7 cellular contexts compared by ENCODE assay signal in genomic region chr6:134235334-134235733, GRCh38.
A peak's percentile ranks its signal among the peaks of the same experiment; 100 is the strongest.
DNase-seq lines count a peak whose midpoint lies in the region; ATAC-seq and TF ChIP-seq lines count a peak whose summit lies in the region.
"Not testable (repeated sequence)": the region's sequence is repeated elsewhere in the genome, so short reads cannot be mapped to it uniquely, and the experiment has no call there.

No MANE protein-coding gene starts in this region.

- H3K27ac Mint-ChIP-seq in activated CD4-positive, alpha-beta T cell treated with anti-CD3 and anti-CD28 coated beads for 36 hours: peak overlapping the region; percentile 77
- H3K27ac Mint-ChIP-seq in activated T-helper 1 cell treated with anti-CD3 and anti-CD28 coated beads, Interleukin-12 subunit alpha, Interleukin-12 subunit beta, Interleukin-2, Interleukin-4 antibody, amounts not matched to agents 30 ng/mL and 10 ng/mL and 1 ng/mL, durations not matched to agents 14 hours and 24 hours and 36 hours: peak overlapping the region; percentile 85
- peak overlapping the region; percentile 84 for H3K27ac Mint-ChIP-seq in activated naive CD8-positive, alpha-beta T cell treated with anti-CD3 and anti-CD28 coated beads, Interleukin-2, amount 50 U/mL, for 24 hours
- peak overlapping the region; percentile 88 for H3K27ac Mint-ChIP-seq in stimulated activated effector memory CD8-positive, alpha-beta T cell treated with anti-CD3 and anti-CD28 coated beads, Interleukin-12 subunit alpha, Interleukin-12 subunit beta, amount 100 ng/mL, for 72 hours

- intact Hi-C loops in activated CD4-positive, alpha-beta T cell treated with anti-CD3 and anti-CD28 coated beads for 36 hours (cut with DNase I, micrococcal nuclease): loop anchor here in 1 of 2 experiments (5.0 kb wide), 1 partner anchor 742 kb away; no protein-coding TSS in a partner anchor
- intact Hi-C loops in activated T-helper 1 cell treated with anti-CD3 and anti-CD28 coated beads, Interleukin-12 subunit alpha, Interleukin-12 subunit beta, Interleukin-2, Interleukin-4 antibody, amounts not matched to agents 30 ng/mL and 10 ng/mL and 1 ng/mL, durations not matched to agents 14 hours and 24 hours and 36 hours (cut with micrococcal nuclease); left lung (cut with DNase I): not testable (repeated sequence)

- not testable (repeated sequence) for H3K9me3 Mint-ChIP-seq in activated CD4-positive, alpha-beta T cell treated with anti-CD3 and anti-CD28 coated beads for 36 hours (ENCODE audit: low read depth); activated T-helper 1 cell treated with anti-CD3 and anti-CD28 coated beads, Interleukin-12 subunit alpha, Interleukin-12 subunit beta, Interleukin-2, Interleukin-4 antibody, amounts not matched to agents 30 ng/mL and 10 ng/mL and 1 ng/mL, durations not matched to agents 14 hours and 24 hours and 36 hours; activated naive CD8-positive, alpha-beta T cell treated with anti-CD3 and anti-CD28 coated beads, Interleukin-2, amount 50 U/mL, for 24 hours; stimulated activated effector memory CD8-positive, alpha-beta T cell treated with anti-CD3 and anti-CD28 coated beads, Interleukin-12 subunit alpha, Interleukin-12 subunit beta, amount 100 ng/mL, for 72 hours

- POLR2A ChIA-PET in activated CD4-positive, alpha-beta T cell treated with anti-CD3 and anti-CD28 coated beads for 36 hours (lab: Charles Lee): not testable (repeated sequence)

- not testable (repeated sequence) for TF ChIP-seq CTCF in DOHH2 (IDR thresholded peaks at IDR 0.05; ENCODE audit: low read depth, low read length, poor library complexity, severe bottlenecking); OCI-LY3 (IDR thresholded peaks at IDR 0.05; ENCODE audit: low read depth, low read length); left lung (IDR thresholded peaks at IDR 0.05)

- peaks cover 34% of the 10 kb centered on the region for H3K4me1 Mint-ChIP-seq in activated CD4-positive, alpha-beta T cell treated with anti-CD3 and anti-CD28 coated beads for 36 hours
- H3K4me1 Mint-ChIP-seq in activated T-helper 1 cell treated with anti-CD3 and anti-CD28 coated beads, Interleukin-12 subunit alpha, Interleukin-12 subunit beta, Interleukin-2, Interleukin-4 antibody, amounts not matched to agents 30 ng/mL and 10 ng/mL and 1 ng/mL, durations not matched to agents 14 hours and 24 hours and 36 hours (ENCODE audit: low read depth): peaks cover 45% of the 10 kb centered on the region
- H3K4me1 Mint-ChIP-seq in activated naive CD8-positive, alpha-beta T cell treated with anti-CD3 and anti-CD28 coated beads, Interleukin-2, amount 50 U/mL, for 24 hours: peaks cover 50% of the 10 kb centered on the region
- peaks cover 21% of the 10 kb centered on the region for H3K4me1 Mint-ChIP-seq in stimulated activated effector memory CD8-positive, alpha-beta T cell treated with anti-CD3 and anti-CD28 coated beads, Interleukin-12 subunit alpha, Interleukin-12 subunit beta, amount 100 ng/mL, for 72 hours

- not testable (repeated sequence) for H3K4me3 Mint-ChIP-seq in activated CD4-positive, alpha-beta T cell treated with anti-CD3 and anti-CD28 coated beads for 36 hours; activated T-helper 1 cell treated with anti-CD3 and anti-CD28 coated beads, Interleukin-12 subunit alpha, Interleukin-12 subunit beta, Interleukin-2, Interleukin-4 antibody, amounts not matched to agents 30 ng/mL and 10 ng/mL and 1 ng/mL, durations not matched to agents 14 hours and 24 hours and 36 hours; activated naive CD8-positive, alpha-beta T cell treated with anti-CD3 and anti-CD28 coated beads, Interleukin-2, amount 50 U/mL, for 24 hours
- peak overlapping the region; percentile 31 for H3K4me3 Mint-ChIP-seq in stimulated activated effector memory CD8-positive, alpha-beta T cell treated with anti-CD3 and anti-CD28 coated beads, Interleukin-12 subunit alpha, Interleukin-12 subunit beta, amount 100 ng/mL, for 72 hours

- H3K4me2 ChIP-seq in DOHH2 (ENCODE audit: low read length) (peak overlapping the region; percentile 53), OCI-LY3 (ENCODE audit: low read length) (peak overlapping the region; percentile 53)

- not testable (repeated sequence) for DNase-seq in activated CD4-positive, alpha-beta T cell treated with anti-CD3 and anti-CD28 coated beads for 36 hours; activated T-helper 1 cell treated with anti-CD3 and anti-CD28 coated beads, Interleukin-12 subunit alpha, Interleukin-12 subunit beta, Interleukin-2, Interleukin-4 antibody, amounts not matched to agents 30 ng/mL and 10 ng/mL and 1 ng/mL, durations not matched to agents 14 hours and 24 hours and 36 hours (ENCODE audit: low spot score); activated naive CD8-positive, alpha-beta T cell treated with anti-CD3 and anti-CD28 coated beads, Interleukin-2, amount 50 U/mL, for 24 hours; left lung; stimulated activated effector memory CD8-positive, alpha-beta T cell treated with anti-CD3 and anti-CD28 coated beads, Interleukin-12 subunit alpha, Interleukin-12 subunit beta, amount 100 ng/mL, for 72 hours (ENCODE audit: low spot score in 2 of 2)

- not testable (repeated sequence) for H3K36me3 ChIP-seq in DOHH2 (ENCODE audit: control insufficient read depth, low read length); OCI-LY3 (replicated peaks; ENCODE audit: low read depth, low read length); left lung

- peak overlapping the region; percentile 74 for H3K9ac ChIP-seq in OCI-LY3 (ENCODE audit: low read length)

- H3K27me3 Mint-ChIP-seq in activated CD4-positive, alpha-beta T cell treated with anti-CD3 and anti-CD28 coated beads for 36 hours; activated T-helper 1 cell treated with anti-CD3 and anti-CD28 coated beads, Interleukin-12 subunit alpha, Interleukin-12 subunit beta, Interleukin-2, Interleukin-4 antibody, amounts not matched to agents 30 ng/mL and 10 ng/mL and 1 ng/mL, durations not matched to agents 14 hours and 24 hours and 36 hours (ENCODE audit: insufficient read depth); activated naive CD8-positive, alpha-beta T cell treated with anti-CD3 and anti-CD28 coated beads, Interleukin-2, amount 50 U/mL, for 24 hours: not testable (repeated sequence)

- H3K9me2 ChIP-seq in DOHH2 (replicated peaks; ENCODE audit: control insufficient read depth, low read length): not testable (repeated sequence)

- not testable (repeated sequence) for H3K79me2 ChIP-seq in DOHH2 (ENCODE audit: control insufficient read depth, low read length); OCI-LY3 (ENCODE audit: low read length)

- not testable (repeated sequence) for H3K36me3 Mint-ChIP-seq in activated CD4-positive, alpha-beta T cell treated with anti-CD3 and anti-CD28 coated beads for 36 hours (ENCODE audit: low read depth); activated T-helper 1 cell treated with anti-CD3 and anti-CD28 coated beads, Interleukin-12 subunit alpha, Interleukin-12 subunit beta, Interleukin-2, Interleukin-4 antibody, amounts not matched to agents 30 ng/mL and 10 ng/mL and 1 ng/mL, durations not matched to agents 14 hours and 24 hours and 36 hours (ENCODE audit: low read depth); activated naive CD8-positive, alpha-beta T cell treated with anti-CD3 and anti-CD28 coated beads, Interleukin-2, amount 50 U/mL, for 24 hours (ENCODE audit: low read depth); stimulated activated effector memory CD8-positive, alpha-beta T cell treated with anti-CD3 and anti-CD28 coated beads, Interleukin-12 subunit alpha, Interleukin-12 subunit beta, amount 100 ng/mL, for 72 hours

- not testable (repeated sequence) for H2AFZ ChIP-seq in OCI-LY3 (ENCODE audit: low read depth, low read length)

- H3K9me3 ChIP-seq in DOHH2 (ENCODE audit: control insufficient read depth, insufficient read depth, low read length); OCI-LY3 (ENCODE audit: insufficient read depth, low read length); left lung: not testable (repeated sequence)

- H3K4me3 ChIP-seq in DOHH2 (ENCODE audit: low read length): peak overlapping the region; percentile 37; the same call in 1 of the 2 replicates
- peak overlapping the region; percentile 41; the same call in 1 of the 2 replicates for H3K4me3 ChIP-seq in OCI-LY3 (ENCODE audit: low read length)
- H3K4me3 ChIP-seq in left lung: not testable (repeated sequence)

- not testable (repeated sequence) for H4K20me1 ChIP-seq in DOHH2 (ENCODE audit: control insufficient read depth, insufficient read depth, low read depth, low read length); OCI-LY3 (ENCODE audit: insufficient read depth, low read length)

- H3K4me1 ChIP-seq in DOHH2 (ENCODE audit: control insufficient read depth, low read length): peaks cover 57% of the 10 kb centered on the region
- peaks cover 77% of the 10 kb centered on the region for H3K4me1 ChIP-seq in OCI-LY3 (ENCODE audit: low read length)
- peaks cover 0 to 52% of the 10 kb centered on the region in 2 donors for H3K4me1 ChIP-seq in left lung

- H3K27ac ChIP-seq in DOHH2 (ENCODE audit: low read depth, low read length) (peak overlapping the region; percentile 42), OCI-LY3 (ENCODE audit: low read length) (peak overlapping the region; percentile 99), left lung (peak overlapping the region; percentile 14 to 70)

- peak; percentile 12 for ATAC-seq in activated CD4-positive, alpha-beta T cell treated with anti-CD3 and anti-CD28 coated beads for 36 hours
- ATAC-seq in activated naive CD8-positive, alpha-beta T cell treated with anti-CD3 and anti-CD28 coated beads, Interleukin-2, amount 50 U/mL, for 24 hours; left lung; stimulated activated effector memory CD8-positive, alpha-beta T cell treated with anti-CD3 and anti-CD28 coated beads, Interleukin-12 subunit alpha, Interleukin-12 subunit beta, amount 100 ng/mL, for 72 hours: not testable (repeated sequence)

- H3F3A ChIP-seq in DOHH2 (ENCODE audit: control insufficient read depth, insufficient read depth): peaks cover 17% of the 10 kb centered on the region

- CTCF ChIA-PET in activated CD4-positive, alpha-beta T cell treated with anti-CD3 and anti-CD28 coated beads for 36 hours (lab: Charles Lee): not testable (repeated sequence)

- H3K27me3 ChIP-seq in DOHH2 (ENCODE audit: control insufficient read depth, low read length); OCI-LY3 (ENCODE audit: low read depth, low read length); left lung: not testable (repeated sequence)

Comparison
In these comparisons a context has a peak if more than half of its experiments do, and no peak if none do; other contexts are left out.
1. H3K27ac ChIP-seq: peak in every context shown above with its lines; median percentile 99 in OCI-LY3; 42 in DOHH2; 42 in left lung.